12 cellular contexts compared by ENCODE assay signal in genomic region chr6:141265748-141266647, GRCh38.
DNase-seq lines count a peak whose midpoint lies in the region; ATAC-seq and TF ChIP-seq lines count a peak whose summit lies in the region.
"Had no signal": no experiment of that assay in that cellular context is flagged by ENCODE, and none has a peak within 500 bp of the region (broad histone marks: within the 10 kb centered on the region; RNA-seq: fewer than 3 reads in every experiment).

No MANE protein-coding gene starts in this region.

- H3K9me3 ChIP-seq in left ventricle myocardium inferior (replicated peaks) (peaks cover 12% of the 10 kb centered on the region), hepatocyte (ENCODE audit: low read depth) (no peaks in the 10 kb centered on the region), upper lobe of right lung (no peaks in the 10 kb centered on the region)

- no peak overlapping the region for H3K27ac ChIP-seq in left ventricle myocardium inferior (replicated peaks)
- peak overlapping the region; percentile 32 for H3K27ac ChIP-seq in VCaP
- H3K27ac ChIP-seq in hepatocyte, result no peak overlapping the region
- H3K27ac ChIP-seq in upper lobe of right lung, result no peak overlapping the region

- H4K20me1 ChIP-seq in hepatocyte (ENCODE audit: insufficient read depth, poor library complexity, severe bottlenecking), result no peaks in the 10 kb centered on the region

- intact Hi-C loops in left ventricle myocardium inferior (cut with micrococcal nuclease) (no loop called here), left ventricle myocardium superior (cut with micrococcal nuclease) (no loop called here), upper lobe of right lung (cut with DNase I) (no loop called here)

- H3K27me3 ChIP-seq in left ventricle myocardium inferior (ENCODE audit: low read depth) (no peaks in the 10 kb centered on the region), hepatocyte (no peaks in the 10 kb centered on the region), upper lobe of right lung (no peaks in the 10 kb centered on the region)

- H3K4me1 ChIP-seq in left ventricle myocardium inferior (peaks cover 7% of the 10 kb centered on the region), hepatocyte (ENCODE audit: insufficient read depth) (no peaks in the 10 kb centered on the region), upper lobe of right lung (no peaks in the 10 kb centered on the region)

- H3K36me3 ChIP-seq in left ventricle myocardium inferior (no peaks in the 10 kb centered on the region), hepatocyte (replicated peaks; ENCODE audit: insufficient read depth, low read depth) (no peaks in the 10 kb centered on the region), upper lobe of right lung (no peaks in the 10 kb centered on the region)

- H3K4me2 ChIP-seq in hepatocyte, result peak overlapping the region; percentile 44

- peak overlapping the region; percentile 26 for H3K4me3 ChIP-seq in left ventricle myocardium inferior
- no peak overlapping the region for H3K4me3 ChIP-seq in hepatocyte
- peak overlapping the region; percentile 14 for H3K4me3 ChIP-seq in upper lobe of right lung

- CTCF ChIA-PET in HEK293T (lab: Yijun Ruan, JAX), result no interaction called here

- no peak for DNase-seq in left ventricle myocardium inferior
- DNase-seq in left ventricle myocardium superior, result no peak
- no peak for DNase-seq in hepatocyte (ENCODE audit: low spot score)
- no peak for DNase-seq in upper lobe of right lung
- no peak for DNase-seq in T-helper 1 cell
- no peak for DNase-seq in HEK293T (ENCODE audit: extremely low spot score)
- DNase-seq: activated B cell treated with CpG ODN at 0.5 μM for 24 hours, AML-193, amniotic stem cell, nephron progenitor cell had no signal

- WGBS in hepatocyte (ENCODE audit: low lambda C conversion rate, missing lambda C conversion rate), result 50% methylated on average over 5 of the region's 5 CpGs

- TF ChIP-seq CTCF in left ventricle myocardium inferior (IDR thresholded peaks at IDR 0.05; ENCODE audit: borderline replicate concordance) (no peak), VCaP (conservative IDR thresholded peaks at IDR 0.05) (no peak), hepatocyte (IDR thresholded peaks at IDR 0.05; ENCODE audit: poor library complexity) (no peak), upper lobe of right lung (IDR thresholded peaks at IDR 0.05) (no peak)

- H2AFZ ChIP-seq in hepatocyte, result peak overlapping the region; percentile 43

- POLR2A ChIA-PET in HEK293T (lab: Yijun Ruan, JAX), result no interaction called here

- ATAC-seq in left ventricle myocardium superior (no peak), upper lobe of right lung (no peak), GM19351 (IDR thresholded peaks at IDR 0.05; ENCODE audit: unreplicated experiment) (no peak)

- no peaks in the 10 kb centered on the region for H3K79me2 ChIP-seq in hepatocyte

- no peaks in the 10 kb centered on the region for H3K9me2 ChIP-seq in hepatocyte (replicated peaks; ENCODE audit: insufficient read depth)

TF ChIP-seq in HEK293T, 16 proteins besides CTCF, POLR2A, EP300 and RAD21:
- TF ChIP-seq ZNF384 (IDR thresholded peaks at IDR 0.05) (no peak), FOXA1 (IDR thresholded peaks at IDR 0.05) (no peak), FOXM1 (IDR thresholded peaks at IDR 0.05; ENCODE audit: borderline replicate concordance) (no peak), HDGF (IDR thresholded peaks at IDR 0.05; ENCODE audit: borderline replicate concordance) (no peak), FOXK2 (IDR thresholded peaks at IDR 0.05) (no peak), PKNOX1 (IDR thresholded peaks at IDR 0.05) (no peak), TARDBP (IDR thresholded peaks at IDR 0.05) (no peak)
TF ChIP-seq in HEK293T: peak in this region for 0.
